In the genomic region with DNA sequence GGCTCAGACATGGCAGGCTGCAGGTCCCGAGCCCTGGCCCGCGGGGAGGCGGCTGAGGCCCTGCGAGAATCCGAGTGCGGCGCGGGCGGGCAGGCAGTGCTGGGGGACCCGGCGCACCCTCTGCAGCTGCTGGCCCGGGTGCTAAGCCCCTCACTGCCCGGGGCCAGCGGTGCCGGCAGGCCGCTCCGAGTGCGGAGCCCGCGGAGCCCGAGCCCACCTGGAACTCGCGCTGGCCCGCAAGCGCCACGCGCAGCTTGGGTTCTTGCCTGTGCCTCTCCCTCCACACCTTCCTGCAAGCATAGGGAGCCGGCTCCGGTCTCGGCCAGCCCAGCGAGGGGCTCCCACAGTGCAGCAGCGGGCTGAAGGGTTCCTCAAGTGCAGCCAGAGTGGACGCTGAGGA, we compare ENCODE assay signal across 32 cellular contexts.
"Had no signal": no experiment of that assay in that cellular context is flagged by ENCODE, and none has a peak within 500 bp of the region (broad histone marks: within the 10 kb centered on the region; RNA-seq: fewer than 3 reads in every experiment).

No MANE protein-coding gene starts in this region.

- H3K4me1 ChIP-seq: adrenal gland, body of pancreas, breast epithelium had no signal

- H3K4me3 ChIP-seq: adrenal gland, body of pancreas, breast epithelium had no signal

- H3K27ac ChIP-seq: adrenal gland, body of pancreas, brain microvascular endothelial cell, breast epithelium, VCaP had no signal

- H3K27me3 ChIP-seq: adrenal gland, body of pancreas, brain microvascular endothelial cell had no signal

- H3K36me3 ChIP-seq: adrenal gland, brain microvascular endothelial cell, breast epithelium had no signal

- H3K9me3 ChIP-seq: adrenal gland, body of pancreas had no signal

- DNase-seq: activated B cell treated with CpG ODN at 0.5 μM for 24 hours; activated CD4-positive, alpha-beta memory T cell treated with anti-CD3 and anti-CD28 coated beads for 36 hours; activated CD4-positive, alpha-beta T cell treated with anti-CD3 and anti-CD28 coated beads for 4 hours; activated CD4-positive, alpha-beta T cell treated with anti-CD3 and anti-CD28 coated beads, Interleukin-2, amount 10 ng/mL, durations not matched to agents 24 days and 14 days; activated CD4-positive, alpha-beta T cell treated with anti-CD3 and anti-CD28 coated beads, Interleukin-2, amount 50 U/mL, for 1 hour; activated CD4-positive, alpha-beta T cell treated with anti-CD3 and anti-CD28 coated beads, Interleukin-2, amount 50 U/mL, for 4 hours; activated CD4-positive, CD25-positive, alpha-beta regulatory T cell treated with anti-CD3 and anti-CD28 coated beads, Interleukin-2, amount 50 U/mL, for 72 hours; activated CD8-positive, alpha-beta memory T cell treated with anti-CD3 and anti-CD28 coated beads, Interleukin-2, amount 50 U/mL, for 4 hours; activated CD8-positive, alpha-beta T cell treated with anti-CD3 and anti-CD28 coated beads for 36 hours; activated effector memory CD4-positive, alpha-beta T cell treated with anti-CD3 and anti-CD28 coated beads, Interleukin-2, amount 50 U/mL, for 16 hours; activated gamma-delta T cell treated with Interleukin-2 at 50 U/mL for 16 hours; activated naive CD4-positive, alpha-beta T cell; activated naive CD4-positive, alpha-beta T cell treated with anti-CD3 and anti-CD28 coated beads for 36 hours; activated naive CD4-positive, alpha-beta T cell treated with anti-CD3 and anti-CD28 coated beads, Interleukin-2, amount 50 U/mL, for 16 hours; activated naive CD8-positive, alpha-beta T cell treated with anti-CD3 and anti-CD28 coated beads for 36 hours; activated T-cell treated with anti-CD3 and anti-CD28 coated beads for 4 hours; activated T-cell treated with anti-CD3 and anti-CD28 coated beads, Interleukin-2, amount 50 U/mL, for 1 hour; activated T-cell treated with anti-CD3 and anti-CD28 coated beads, Interleukin-2, amount 50 U/mL, for 4 hours; activated T-cell treated with anti-CD3 and anti-CD28 coated beads, Interleukin-2, amount 50 U/mL, for 72 hours; adrenal gland; amniotic stem cell; aorta; body of pancreas; brain microvascular endothelial cell; central memory CD4-positive, alpha-beta T cell; cerebellar nuclear complex; T-helper 2 cell; T-helper 9 cell had no signal

- ATAC-seq: activated CD8-positive, alpha-beta T cell treated with anti-CD3 and anti-CD28 coated beads for 36 hours; activated naive CD4-positive, alpha-beta T cell treated with anti-CD3 and anti-CD28 coated beads, Interleukin-2, amount 50 U/mL, for 72 hours; activated T-cell treated with anti-CD3 and anti-CD28 coated beads, Interleukin-2, amount 50 U/mL, for 4 hours; activated T-cell treated with anti-CD3 and anti-CD28 coated beads, Interleukin-2, amount 50 U/mL, for 72 hours; activated T-helper 17 cell treated with anti-CD3 and anti-CD28 coated beads, Interleukin-2, amount 50 U/mL, for 72 hours; body of pancreas had no signal
